ENCODE assay signal across 8 cellular contexts in the genomic region with DNA sequence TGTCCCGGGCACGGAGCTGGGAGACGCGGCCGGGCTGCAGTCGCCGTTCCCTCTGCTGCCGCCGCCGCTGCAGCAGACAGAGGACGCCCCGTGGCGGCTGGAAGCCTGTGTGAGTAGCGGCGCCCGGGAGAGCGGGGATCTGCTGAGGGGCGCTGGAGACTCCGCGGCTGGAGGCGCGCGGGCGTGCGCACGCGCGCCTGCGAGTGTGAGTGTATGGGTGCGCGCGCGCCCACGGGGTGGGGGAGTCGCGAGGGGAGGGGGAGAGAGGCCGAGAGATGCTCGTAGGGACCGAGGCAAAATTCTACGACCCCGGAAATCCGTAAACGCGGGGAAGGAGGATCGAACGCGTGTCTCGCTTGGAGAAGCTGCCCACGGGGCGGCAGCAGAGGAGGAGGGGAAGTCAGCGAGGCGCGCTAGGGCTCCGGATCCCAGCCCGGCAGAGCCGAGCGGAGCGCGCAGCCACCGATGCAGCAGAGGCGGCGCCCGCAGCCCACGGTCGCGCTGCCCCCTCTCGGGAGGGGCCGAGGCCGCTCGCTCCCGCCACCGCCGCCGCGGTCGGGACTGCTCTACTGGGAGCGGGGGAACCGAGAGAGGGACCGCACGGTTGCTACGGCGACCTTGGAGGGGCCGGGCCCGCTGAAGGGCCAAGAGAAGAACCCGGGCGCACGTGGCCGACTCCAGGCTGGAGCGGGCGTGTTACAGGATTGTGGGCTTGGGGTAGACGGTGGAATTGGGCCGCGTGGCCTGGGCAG. TPM values are rescaled to one million over a fixed set of nuclear protein-coding genes. Genes with fewer than 3 reads are reported as not detected.
DNase-seq lines count a peak whose midpoint lies in the region; ATAC-seq and TF ChIP-seq lines count a peak whose summit lies in the region.

Gene ENOX1 (minus strand): TSS at position 207 of the 752 bp plus-strand sequence.

- H3K36me3 ChIP-seq in BE2C, result no peaks in the 10 kb centered on the region
- no peaks in the 10 kb centered on the region for H3K36me3 ChIP-seq in fibroblast of lung (ENCODE audit: control insufficient read depth, insufficient read depth, low read length)
- no peaks in the 10 kb centered on the region for H3K36me3 ChIP-seq in mucosa of rectum (ENCODE audit: control insufficient read depth in 2 of 2, insufficient read depth in 2 of 2, low read length in 2 of 2)
- no peaks in the 10 kb centered on the region for H3K36me3 ChIP-seq in tibial artery

- H2AFZ ChIP-seq in fibroblast of lung (ENCODE audit: low read length), result peak within 1 kb of the TSS; percentile 54

- no peaks in the 10 kb centered on the region for H3K27me3 ChIP-seq in BE2C
- no peaks in the 10 kb centered on the region for H3K27me3 ChIP-seq in fibroblast of lung (ENCODE audit: control insufficient read depth, insufficient read depth, low read length)
- H3K27me3 ChIP-seq in mucosa of rectum (ENCODE audit: control insufficient read depth in 2 of 2, insufficient read depth in 2 of 2, low read length in 2 of 2), result peaks cover 10 to 15% of the 10 kb centered on the region in 2 donors
- H3K27me3 ChIP-seq in tibial artery, result no peaks in the 10 kb centered on the region

- no peaks in the 10 kb centered on the region for H3K9me3 ChIP-seq in BE2C
- no peaks in the 10 kb centered on the region for H3K9me3 ChIP-seq in fibroblast of lung (ENCODE audit: control insufficient read depth, insufficient read depth, low read depth, low read length)
- H3K9me3 ChIP-seq in mucosa of rectum (ENCODE audit: control insufficient read depth in 2 of 2, low read length in 2 of 2), result no peaks in the 10 kb centered on the region
- H3K9me3 ChIP-seq in tibial artery, result no peaks in the 10 kb centered on the region

- peak within 1 kb of the TSS; percentile 49 for H3K27ac ChIP-seq in fibroblast of lung (ENCODE audit: insufficient read depth, low read length)
- peak within 1 kb of the TSS in 1 of 2 donors; percentile 32 for H3K27ac ChIP-seq in mucosa of rectum (ENCODE audit: low read depth in 2 of 2, low read length in 2 of 2)
- peak within 1 kb of the TSS in 1 of 2 donors; percentile 12 for H3K27ac ChIP-seq in tibial artery

- TF ChIP-seq CTCF in BE2C (IDR thresholded peaks at IDR 0.05; ENCODE audit: low read depth, low read length) (peak; percentile 36; the same call in 1 of the 2 replicates), fibroblast of lung (conservative IDR thresholded peaks at IDR 0.05 in 1 of 2, IDR thresholded peaks at IDR 0.05 in 1 of 2; ENCODE audit: low read depth in 1 of 2, low read length in 2 of 2) (peak in 1 of 2 donors; percentile 5), tibial artery (IDR thresholded peaks at IDR 0.05) (no peak)

- H3K4me1 ChIP-seq in BE2C, result peaks cover 18% of the 10 kb centered on the region
- peaks cover 3% of the 10 kb centered on the region for H3K4me1 ChIP-seq in fibroblast of lung (ENCODE audit: control insufficient read depth, extremely low read depth, insufficient read depth, low read length)
- H3K4me1 ChIP-seq in mucosa of rectum (ENCODE audit: control insufficient read depth in 2 of 2, insufficient read depth in 2 of 2, low read length in 2 of 2), result peaks cover 11 to 16% of the 10 kb centered on the region in 2 donors
- peaks cover 0 to 28% (median 19%) of the 10 kb centered on the region in 4 donors for H3K4me1 ChIP-seq in tibial artery

- peak within 1 kb of the TSS; percentile 73 for H3K4me3 ChIP-seq in BE2C (ENCODE audit: low read depth, low read length)
- peak within 1 kb of the TSS; percentile 21 to 66 (median 60) for H3K4me3 ChIP-seq in fibroblast of lung (replicated peaks in 1 of 4; ENCODE audit: control extremely low read depth in 1 of 4, insufficient read depth in 1 of 4, low read depth in 3 of 4, low read length in 4 of 4)
- peak within 1 kb of the TSS; percentile 59 to 62 for H3K4me3 ChIP-seq in mucosa of rectum (ENCODE audit: low read length in 2 of 2)
- peak within 1 kb of the TSS; percentile 60 to 62 for H3K4me3 ChIP-seq in tibial artery

- H3K79me2 ChIP-seq in fibroblast of lung (ENCODE audit: control insufficient read depth, insufficient read depth, low read length), result no peaks in the 10 kb centered on the region

- peak within 1 kb of the TSS; percentile 73 for H3K4me2 ChIP-seq in fibroblast of lung (ENCODE audit: extremely low read depth, insufficient read depth, low read length)

- intact Hi-C loops in tibial artery (cut with DNase I; ENCODE audit: low total_unique reads), result no loop called here

- peak within 1 kb of the TSS; percentile 66 for H3K9ac ChIP-seq in fibroblast of lung (ENCODE audit: insufficient read depth, low read length)
- peak within 1 kb of the TSS in 1 of 2 donors; percentile 46 for H3K9ac ChIP-seq in mucosa of rectum (ENCODE audit: low read depth in 1 of 2, low read length in 2 of 2)

- peak; percentile 90 for DNase-seq in BE2C
- DNase-seq in NCI-H1930 (lab: John Stamatoyannopoulos, UW), result peak; percentile 83 to 84
- DNase-seq in activated CD8-positive, alpha-beta memory T cell treated with anti-CD3 and anti-CD28 coated beads, Interleukin-2, amount 50 U/mL, for 48 hours, result peak; percentile 62
- peak; percentile 72 to 84 for DNase-seq in fibroblast of lung (ENCODE audit: low read depth in 2 of 2)
- DNase-seq in tibial artery, result peak; percentile 29 to 70
- no peak for DNase-seq in NK-92 treated with Interleukin-12 subunit alpha and Interleukin-12 subunit beta, amount 100 ng/mL, for 24 hours (lab: John Stamatoyannopoulos, UW)

- peak; percentile 51 for ATAC-seq in GM18498 (IDR thresholded peaks at IDR 0.05; ENCODE audit: unreplicated experiment)

- H4K20me1 ChIP-seq in fibroblast of lung (ENCODE audit: control insufficient read depth, extremely low read depth, insufficient read depth, low read length), result no peaks in the 10 kb centered on the region

RNA-seq across cellular contexts. Expression of gene ENOX1, which starts in this region (rescaled TPM):
- polyA plus RNA-seq in BE2C (2012; ENCODE audit: insufficient read depth, insufficient read length, low read depth), result 14.5 TPM
- total RNA-seq in fibroblast of lung, result 4.4 and 7.6 TPM in 2 replicates
- polyA plus RNA-seq in fibroblast of lung, result 3.5 and 8.1 TPM in 2 replicates
- polyA plus RNA-seq in fibroblast of lung (2012), result 2.4 and 4.6 TPM in 2 replicates
- polyA minus RNA-seq in fibroblast of lung (ENCODE audit: low replicate concordance), result 3.4 and 4.8 TPM in 2 replicates
